ENCODE assay signal across 10 cellular contexts in the genomic region with DNA sequence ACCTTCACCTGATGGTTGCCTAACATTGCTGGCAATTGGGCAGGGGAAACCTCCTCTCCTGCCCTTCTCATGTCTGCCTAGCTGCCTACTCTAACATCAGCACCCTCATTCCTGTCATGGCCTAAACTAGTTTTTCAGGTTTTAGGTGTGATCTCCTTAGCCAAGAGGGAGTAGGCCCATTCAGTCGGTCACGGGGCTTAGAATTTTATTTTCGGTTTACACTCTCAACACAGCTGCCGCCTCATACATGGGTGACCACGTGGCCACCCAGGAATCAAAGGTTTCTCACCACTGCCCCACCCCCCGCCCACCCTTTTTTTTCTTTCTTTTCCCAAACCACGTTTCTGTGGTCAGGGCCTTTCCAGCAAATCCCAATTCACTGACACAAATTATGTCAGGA.
DNase-seq lines count a peak whose midpoint lies in the region; ATAC-seq and TF ChIP-seq lines count a peak whose summit lies in the region.
"Had no signal": no experiment of that assay in that cellular context is flagged by ENCODE, and none has a peak within 500 bp of the region (broad histone marks: within the 10 kb centered on the region; RNA-seq: fewer than 3 reads in every experiment).

No MANE protein-coding gene starts in this region.

- in situ Hi-C loops in transverse colon (cut with MboI; ENCODE audit: low pct_ligation_motif_present in 1 of 4, low pct_unique_long_range_greater_than_20kb in 1 of 4, low sequenced_read_pairs in 3 of 4): no loop called here

- POLR2A ChIA-PET in activated CD4-positive, alpha-beta memory T cell treated with anti-CD3 and anti-CD28 coated beads for 36 hours (lab: Charles Lee): no interaction called here

- H3K4me1 ChIP-seq in RWPE2 (ENCODE audit: insufficient read depth, poor library complexity, severe bottlenecking) (peaks cover 8% of the 10 kb centered on the region), transverse colon (peaks cover 0 to 24% (median 12%) of the 10 kb centered on the region in 4 donors)
- H3K4me1 ChIP-seq: psoas muscle had no signal

- intact Hi-C loops in transverse colon (cut with DNase I; ENCODE audit: low total_unique reads): no loop called here
- intact Hi-C loops in activated CD4-positive, alpha-beta memory T cell treated with anti-CD3 and anti-CD28 coated beads for 36 hours (cut with micrococcal nuclease): no loop called here

- 22 to 36% methylated on average over 1 to 7 of the region's 7 CpGs for WGBS in transverse colon (ENCODE audit: low coverage in 1 of 2), 2 donors

- no peak overlapping the region for H3K27ac ChIP-seq in RWPE2 (ENCODE audit: poor library complexity, severe bottlenecking)
- peak overlapping the region; percentile 69 to 84 (median 74) for H3K27ac ChIP-seq in transverse colon
- H3K27ac ChIP-seq: psoas muscle had no signal

- TF ChIP-seq POLR2A in transverse colon (IDR thresholded peaks at IDR 0.05): no peak

- no peak for TF ChIP-seq CTCF in RWPE2 (IDR thresholded peaks at IDR 0.05; ENCODE audit: poor library complexity, severe bottlenecking)
- no peak for TF ChIP-seq CTCF in kidney epithelial cell (IDR thresholded peaks at IDR 0.05; ENCODE audit: insufficient read depth, low read length, poor library complexity, severe bottlenecking)
- TF ChIP-seq CTCF in transverse colon (IDR thresholded peaks at IDR 0.05): no peak

- H3K4me3 Mint-ChIP-seq in activated CD4-positive, alpha-beta memory T cell treated with anti-CD3 and anti-CD28 coated beads for 36 hours: no peak overlapping the region

- H3K4me1 Mint-ChIP-seq in activated CD4-positive, alpha-beta memory T cell treated with anti-CD3 and anti-CD28 coated beads for 36 hours (ENCODE audit: low read depth): no peaks in the 10 kb centered on the region

- peak; percentile 93 for ATAC-seq in RWPE2 (ENCODE audit: low read depth)
- ATAC-seq: activated naive CD4-positive, alpha-beta T cell treated with anti-CD3 and anti-CD28 coated beads, Interleukin-2, amount 50 U/mL, for 72 hours; psoas muscle had no signal

- TF ChIP-seq RAD21 in Ishikawa (IDR thresholded peaks at IDR 0.05; ENCODE audit: low read depth): no peak; the same call in 1 of the 2 replicates

- no peak for DNase-seq in RWPE2 (ENCODE audit: low spot score)
- peak; percentile 37 for DNase-seq in kidney epithelial cell (ENCODE audit: low read depth)
- DNase-seq in transverse colon: peak; percentile 70
- DNase-seq in activated CD4-positive, alpha-beta memory T cell treated with anti-CD3 and anti-CD28 coated beads for 36 hours: no peak
- no peak for DNase-seq in pons (ENCODE audit: low spot score)
- DNase-seq in activated CD8-positive, alpha-beta memory T cell treated with anti-CD3 and anti-CD28 coated beads for 24 hours: no peak
- DNase-seq: NK-92 treated with Interleukin-12 subunit alpha and Interleukin-12 subunit beta, amount 100 ng/mL, for 24 hours; psoas muscle had no signal

- peaks cover 6% of the 10 kb centered on the region for H3K9me3 Mint-ChIP-seq in activated CD4-positive, alpha-beta memory T cell treated with anti-CD3 and anti-CD28 coated beads for 36 hours

- peaks cover 4% of the 10 kb centered on the region for H3K36me3 Mint-ChIP-seq in activated CD4-positive, alpha-beta memory T cell treated with anti-CD3 and anti-CD28 coated beads for 36 hours

- H3K27me3 ChIP-seq in RWPE2 (ENCODE audit: insufficient read depth, poor library complexity, severe bottlenecking): no peaks in the 10 kb centered on the region
- H3K27me3 ChIP-seq in kidney epithelial cell (ENCODE audit: control insufficient read depth, insufficient read depth, low read length): no peaks in the 10 kb centered on the region
- no peaks in the 10 kb centered on the region for H3K27me3 ChIP-seq in transverse colon

- no peaks in the 10 kb centered on the region for H3K27me3 Mint-ChIP-seq in activated CD4-positive, alpha-beta memory T cell treated with anti-CD3 and anti-CD28 coated beads for 36 hours

- CTCF ChIA-PET in activated CD4-positive, alpha-beta memory T cell treated with anti-CD3 and anti-CD28 coated beads for 36 hours (lab: Charles Lee): no interaction called here

- no peak overlapping the region for H3K27ac Mint-ChIP-seq in activated CD4-positive, alpha-beta memory T cell treated with anti-CD3 and anti-CD28 coated beads for 36 hours
- H3K27ac Mint-ChIP-seq: activated naive CD4-positive, alpha-beta T cell treated with anti-CD3 and anti-CD28 coated beads, Interleukin-2, amount 50 U/mL, for 72 hours had no signal

- no peaks in the 10 kb centered on the region for H3K36me3 ChIP-seq in RWPE2 (ENCODE audit: low read depth)
- no peaks in the 10 kb centered on the region for H3K36me3 ChIP-seq in kidney epithelial cell (ENCODE audit: control insufficient read depth, insufficient read depth, low read length)
- H3K36me3 ChIP-seq in transverse colon: no peaks in the 10 kb centered on the region

- H3K4me3 ChIP-seq in RWPE2 (ENCODE audit: severe bottlenecking): no peak overlapping the region
- no peak overlapping the region for H3K4me3 ChIP-seq in kidney epithelial cell (ENCODE audit: low read depth, low read length)
- H3K4me3 ChIP-seq in transverse colon: no peak overlapping the region
- H3K4me3 ChIP-seq: psoas muscle had no signal

- H3K9me3 ChIP-seq in RWPE2 (ENCODE audit: severe bottlenecking) (no peaks in the 10 kb centered on the region), transverse colon (no peaks in the 10 kb centered on the region)
- H3K9me3 ChIP-seq: psoas muscle had no signal

- TF ChIP-seq EP300 in Ishikawa (IDR thresholded peaks at IDR 0.05; ENCODE audit: borderline replicate concordance) (0 out of 2 replicates have a peak, but pooled peaks have one; percentile 36), transverse colon (IDR thresholded peaks at IDR 0.05; ENCODE audit: low read depth) (peak; percentile 47)

TF ChIP-seq in Ishikawa, 13 proteins besides CTCF, POLR2A, EP300 and RAD21:
- peak; percentile 77 for TF ChIP-seq YY1 (IDR thresholded peaks at IDR 0.05; ENCODE audit: low read depth)
- TF ChIP-seq NFIC (IDR thresholded peaks at IDR 0.05): peak; percentile 64
- peak; percentile 67; the same call in 1 of the 2 replicates for TF ChIP-seq TCF12 (IDR thresholded peaks at IDR 0.05; ENCODE audit: low read depth)
- TF ChIP-seq, protein P1, sequence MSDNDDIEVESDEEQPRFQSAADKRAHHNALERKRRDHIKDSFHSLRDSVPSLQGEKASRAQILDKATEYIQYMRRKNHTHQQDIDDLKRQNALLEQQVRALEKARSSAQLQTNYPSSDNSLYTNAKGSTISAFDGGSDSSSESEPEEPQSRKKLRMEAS (IDR thresholded peaks at IDR 0.05): peak; percentile 91
- TF ChIP-seq TEAD4 (IDR thresholded peaks at IDR 0.05): no peak
- no peak for TF ChIP-seq CEBPB (IDR thresholded peaks at IDR 0.05)
- TF ChIP-seq, protein P2, sequence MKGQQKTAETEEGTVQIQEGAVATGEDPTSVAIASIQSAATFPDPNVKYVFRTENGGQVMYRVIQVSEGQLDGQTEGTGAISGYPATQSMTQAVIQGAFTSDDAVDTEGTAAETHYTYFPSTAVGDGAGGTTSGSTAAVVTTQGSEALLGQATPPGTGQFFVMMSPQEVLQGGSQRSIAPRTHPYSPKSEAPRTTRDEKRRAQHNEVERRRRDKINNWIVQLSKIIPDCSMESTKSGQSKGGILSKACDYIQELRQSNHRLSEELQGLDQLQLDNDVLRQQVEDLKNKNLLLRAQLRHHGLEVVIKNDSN (IDR thresholded peaks at IDR 0.05): peak; percentile 86

Comparison
In these comparisons a context has a peak if more than half of its experiments do, and no peak if none do; other contexts are left out.
1. DNase-seq: peak in kidney epithelial cell (single experiment) and transverse colon (single experiment); none in RWPE2 (single experiment), activated CD4-positive, alpha-beta memory T cell treated with anti-CD3 and anti-CD28 coated beads for 36 hours (single experiment), pons (single experiment) and activated CD8-positive, alpha-beta memory T cell treated with anti-CD3 and anti-CD28 coated beads for 24 hours (single experiment).